Comparison of ENCODE assay signal across 8 cellular contexts in genomic region chr2:163878718-163879117, GRCh38.
A peak's percentile ranks its signal among the peaks of the same experiment; 100 is the strongest.
DNase-seq lines count a peak whose midpoint lies in the region; ATAC-seq and TF ChIP-seq lines count a peak whose summit lies in the region.

No MANE protein-coding gene starts in this region.

- no peak overlapping the region for H3K27ac ChIP-seq in AG04450 (ENCODE audit: low read depth, low read length)
- no peak overlapping the region for H3K27ac ChIP-seq in endodermal cell (ENCODE audit: low read depth, low read length)

- TF ChIP-seq CTCF in AG04450 (IDR thresholded peaks at IDR 0.05; ENCODE audit: low read depth, low read length) (peak; percentile 63), endodermal cell (conservative IDR thresholded peaks at IDR 0.05) (peak; percentile 96), retinal pigment epithelial cell (conservative IDR thresholded peaks at IDR 0.05; ENCODE audit: low read depth, low read length) (peak; percentile 53)

- H3K9ac ChIP-seq in endodermal cell (ENCODE audit: extremely low read depth, low read length, poor library complexity, severe bottlenecking) = no peak overlapping the region

- CTCF ChIA-PET in AG04450 (lab: Charles Lee) = interaction anchor here (0.6 to 1.6 kb wide), 7 partner anchors 8 to 687 kb away, joined by 3 to 5 read pairs (median 3); no protein-coding TSS in a partner anchor

- H3K36me3 ChIP-seq in endodermal cell (ENCODE audit: control insufficient read depth, insufficient read depth, low read length) = no peaks in the 10 kb centered on the region

- peaks cover 2% of the 10 kb centered on the region for H3K27me3 ChIP-seq in AG04450 (ENCODE audit: control insufficient read depth, insufficient read depth, low read length)
- no peaks in the 10 kb centered on the region for H3K27me3 ChIP-seq in endodermal cell (ENCODE audit: control insufficient read depth, insufficient read depth, low read length, poor library complexity, severe bottlenecking)

- no peaks in the 10 kb centered on the region for H3K4me1 Mint-ChIP-seq in endodermal cell

- no peaks in the 10 kb centered on the region for H3K9me3 ChIP-seq in AG04450 (ENCODE audit: control insufficient read depth, insufficient read depth, low read length)
- no peaks in the 10 kb centered on the region for H3K9me3 ChIP-seq in endodermal cell (ENCODE audit: control insufficient read depth, low read length)

- WGBS in endodermal cell (ENCODE audit: insufficient coverage in 1 of 2, insufficient read length in 1 of 2), 2 experiments = 40 to 52% methylated on average over 4 of the region's 4 CpGs

- H3K27me3 Mint-ChIP-seq in endodermal cell (ENCODE audit: insufficient read depth) = no peaks in the 10 kb centered on the region

- POLR2A ChIA-PET in AG04450 (lab: Yijun Ruan, JAX) = no interaction called here

- peak; percentile 65 for ATAC-seq in GM19035 (IDR thresholded peaks at IDR 0.05; ENCODE audit: unreplicated experiment)

- H3K36me3 Mint-ChIP-seq in endodermal cell (ENCODE audit: low read depth) = no peaks in the 10 kb centered on the region

- H3K9me3 Mint-ChIP-seq in endodermal cell = no peaks in the 10 kb centered on the region

- DNase-seq in AG04450 (ENCODE audit: low read depth, low spot score) (peak; percentile 1), LHCN-M2 (ENCODE audit: low read depth) (peak; percentile 53), endodermal cell (peak; percentile 87), retinal pigment epithelial cell (ENCODE audit: low read depth) (no peak), mesenteric fat pad (ENCODE audit: low spot score) (no peak), DMS153 treated with DMSO at 0.1 percent for 48 hours (lab: John Stamatoyannopoulos, UW; ENCODE audit: unreplicated experiment) (no peak)
- DNase-seq in effector CD8-positive, alpha-beta T cell (lab: John Stamatoyannopoulos, UW) = no peak

- H3K4me1 ChIP-seq in endodermal cell (ENCODE audit: control insufficient read depth, insufficient read depth, low read length) = no peaks in the 10 kb centered on the region

- H3K4me3 Mint-ChIP-seq in endodermal cell = no peak overlapping the region

- no peak overlapping the region for H3K27ac Mint-ChIP-seq in endodermal cell

- no peak overlapping the region for H3K4me3 ChIP-seq in AG04450 (ENCODE audit: low read depth, low read length)
- H3K4me3 ChIP-seq in endodermal cell (ENCODE audit: low read length) = no peak overlapping the region
- H3K4me3 ChIP-seq in retinal pigment epithelial cell (ENCODE audit: low read length) = no peak overlapping the region

Comparison
In these comparisons a context has a peak if more than half of its experiments do, and no peak if none do; other contexts are left out.
1. DNase-seq: peak in AG04450 (single experiment), LHCN-M2 (single experiment) and endodermal cell (single experiment); none in retinal pigment epithelial cell (single experiment), mesenteric fat pad (single experiment), effector CD8-positive, alpha-beta T cell (single experiment) and DMS153 treated with DMSO at 0.1 percent for 48 hours (single experiment).
2. Peak in every context shown above with its lines, with median percentiles within 50 percentile points of each other: CTCF ChIP-seq.